Comparison of ENCODE assay signal across 20 cellular contexts in the genomic region with DNA sequence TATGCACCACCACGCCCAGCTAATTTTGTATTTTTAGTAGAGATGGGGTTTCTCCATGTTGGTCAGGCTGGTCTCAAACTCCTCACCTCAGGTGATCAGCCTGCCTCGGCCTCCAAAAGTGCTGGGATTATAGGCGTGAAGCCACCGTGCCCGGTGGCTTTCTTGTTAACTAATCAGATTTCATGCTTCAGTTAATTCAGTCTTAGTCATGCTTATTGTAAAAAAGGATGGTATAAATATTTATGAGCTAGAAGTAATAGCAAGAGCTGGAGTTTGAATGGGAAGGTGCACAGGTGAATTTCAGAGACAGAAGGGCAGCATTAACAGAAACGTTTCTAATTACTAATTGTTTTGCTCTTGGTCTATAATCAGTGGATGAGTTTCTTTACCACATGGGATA.
"Had no signal": no experiment of that assay in that cellular context is flagged by ENCODE, and none has a peak within 500 bp of the region (broad histone marks: within the 10 kb centered on the region; RNA-seq: fewer than 3 reads in every experiment).

No MANE protein-coding gene starts in this region.

- H3K27ac Mint-ChIP-seq: activated naive CD4-positive, alpha-beta T cell treated with anti-CD3 and anti-CD28 coated beads, Interleukin-2, amount 50 U/mL, for 72 hours; activated T-cell treated with anti-CD3 and anti-CD28 coated beads, Interleukin-2, amount 50 U/mL, for 24 hours; activated T-helper 17 cell treated with anti-CD3 and anti-CD28 coated beads, Interleukin-2, amount 50 U/mL, for 72 hours; naive thymus-derived CD4-positive, alpha-beta T cell; stimulated activated effector memory CD8-positive, alpha-beta T cell treated with anti-CD3 and anti-CD28 coated beads, Interleukin-12 subunit alpha, Interleukin-12 subunit beta, amount 100 ng/mL, for 72 hours; stimulated activated naive CD8-positive, alpha-beta T cell treated with anti-CD3 and anti-CD28 coated beads, Interleukin-15, amount 100 ng/mL, for 72 hours had no signal

- H3K36me3 Mint-ChIP-seq: activated naive CD4-positive, alpha-beta T cell treated with anti-CD3 and anti-CD28 coated beads, Interleukin-2, amount 50 U/mL, for 72 hours; naive thymus-derived CD4-positive, alpha-beta T cell had no signal

- H3K27me3 ChIP-seq: ovary, tibial artery had no signal

- H3K27me3 Mint-ChIP-seq: activated T-cell treated with anti-CD3 and anti-CD28 coated beads, Interleukin-2, amount 50 U/mL, for 24 hours; activated T-helper 17 cell treated with anti-CD3 and anti-CD28 coated beads, Interleukin-2, amount 50 U/mL, for 72 hours; naive thymus-derived CD4-positive, alpha-beta T cell; stimulated activated naive CD8-positive, alpha-beta T cell treated with anti-CD3 and anti-CD28 coated beads, Interleukin-15, amount 100 ng/mL, for 72 hours had no signal

- H3K36me3 ChIP-seq: left ventricle myocardium inferior, ovary, tibial artery had no signal

- H3K4me3 Mint-ChIP-seq: activated T-cell treated with anti-CD3 and anti-CD28 coated beads, Interleukin-2, amount 50 U/mL, for 24 hours; activated T-helper 17 cell treated with anti-CD3 and anti-CD28 coated beads, Interleukin-2, amount 50 U/mL, for 72 hours; naive thymus-derived CD4-positive, alpha-beta T cell; stimulated activated effector memory CD8-positive, alpha-beta T cell treated with anti-CD3 and anti-CD28 coated beads, Interleukin-12 subunit alpha, Interleukin-12 subunit beta, amount 100 ng/mL, for 72 hours; stimulated activated naive CD8-positive, alpha-beta T cell treated with anti-CD3 and anti-CD28 coated beads, Interleukin-15, amount 100 ng/mL, for 72 hours had no signal

- H3K4me3 ChIP-seq: left ventricle myocardium inferior, ovary, psoas muscle, skin epidermis, tibial artery had no signal

- DNase-seq: activated CD8-positive, alpha-beta memory T cell treated with anti-CD3 and anti-CD28 coated beads for 24 hours; activated CD8-positive, alpha-beta memory T cell treated with anti-CD3 and anti-CD28 coated beads, Interleukin-2, amount 50 U/mL, for 4 hours; activated T-cell treated with anti-CD3 and anti-CD28 coated beads, Interleukin-2, amount 50 U/mL, for 24 hours; aorta; cortex of kidney; kidney; left ventricle myocardium inferior; naive thymus-derived CD4-positive, alpha-beta T cell; ovary; psoas muscle; right cardiac atrium; stimulated activated CD4-positive, alpha-beta T cell treated with anti-CD3 and anti-CD28 coated beads, Interleukin-2, amount 100 ng/mL, for 24 hours; stimulated activated naive CD8-positive, alpha-beta T cell treated with anti-CD3 and anti-CD28 coated beads, Interleukin-15, amount 100 ng/mL, for 72 hours; T-helper 2 cell; tibial artery had no signal

- H3K4me1 Mint-ChIP-seq: activated T-helper 17 cell treated with anti-CD3 and anti-CD28 coated beads, Interleukin-2, amount 50 U/mL, for 72 hours; naive thymus-derived CD4-positive, alpha-beta T cell; stimulated activated effector memory CD8-positive, alpha-beta T cell treated with anti-CD3 and anti-CD28 coated beads, Interleukin-12 subunit alpha, Interleukin-12 subunit beta, amount 100 ng/mL, for 72 hours; stimulated activated naive CD8-positive, alpha-beta T cell treated with anti-CD3 and anti-CD28 coated beads, Interleukin-15, amount 100 ng/mL, for 72 hours had no signal

- ATAC-seq: activated naive CD4-positive, alpha-beta T cell treated with anti-CD3 and anti-CD28 coated beads, Interleukin-2, amount 50 U/mL, for 72 hours; activated T-helper 17 cell treated with anti-CD3 and anti-CD28 coated beads, Interleukin-2, amount 50 U/mL, for 72 hours; naive thymus-derived CD4-positive, alpha-beta T cell; psoas muscle; right cardiac atrium; stimulated activated effector memory CD8-positive, alpha-beta T cell treated with anti-CD3 and anti-CD28 coated beads, Interleukin-12 subunit alpha, Interleukin-12 subunit beta, amount 100 ng/mL, for 72 hours; stimulated activated naive CD8-positive, alpha-beta T cell treated with anti-CD3 and anti-CD28 coated beads, Interleukin-15, amount 100 ng/mL, for 72 hours had no signal

- H3K4me1 ChIP-seq: left ventricle myocardium inferior, psoas muscle had no signal

- H3K27ac ChIP-seq: epithelial cell of prostate, left ventricle myocardium inferior, ovary, psoas muscle, skin epidermis, tibial artery had no signal

- H3K9me3 ChIP-seq: left ventricle myocardium inferior, ovary, psoas muscle, tibial artery had no signal

- H3K9me3 Mint-ChIP-seq: activated naive CD4-positive, alpha-beta T cell treated with anti-CD3 and anti-CD28 coated beads, Interleukin-2, amount 50 U/mL, for 72 hours; activated T-cell treated with anti-CD3 and anti-CD28 coated beads, Interleukin-2, amount 50 U/mL, for 24 hours; activated T-helper 17 cell treated with anti-CD3 and anti-CD28 coated beads, Interleukin-2, amount 50 U/mL, for 72 hours; naive thymus-derived CD4-positive, alpha-beta T cell; stimulated activated effector memory CD8-positive, alpha-beta T cell treated with anti-CD3 and anti-CD28 coated beads, Interleukin-12 subunit alpha, Interleukin-12 subunit beta, amount 100 ng/mL, for 72 hours; stimulated activated naive CD8-positive, alpha-beta T cell treated with anti-CD3 and anti-CD28 coated beads, Interleukin-15, amount 100 ng/mL, for 72 hours had no signal
